In genomic region chr17:40095356-40095943, GRCh38 we compare ENCODE assay signal across 8 cellular contexts. TPM values are rescaled to one million over a fixed set of nuclear protein-coding genes. Genes with fewer than 3 reads are reported as not detected.
DNase-seq lines count a peak whose midpoint lies in the region; ATAC-seq and TF ChIP-seq lines count a peak whose summit lies in the region.

No MANE protein-coding gene starts in this region.

- H3K9me3 ChIP-seq in DOHH2 (ENCODE audit: control insufficient read depth, insufficient read depth, low read length), result no peaks in the 10 kb centered on the region
- no peaks in the 10 kb centered on the region for H3K9me3 ChIP-seq in T-helper 17 cell (ENCODE audit: control insufficient read depth, low read length, poor library complexity, severe bottlenecking)
- H3K9me3 ChIP-seq in gastroesophageal sphincter, result no peaks in the 10 kb centered on the region

- H3K36me3 ChIP-seq in DOHH2 (ENCODE audit: control insufficient read depth, low read length), result peaks cover 23% of the 10 kb centered on the region
- H3K36me3 ChIP-seq in gastroesophageal sphincter, result peaks cover 0 to 56% of the 10 kb centered on the region in 2 donors

- peak overlapping the region; percentile 39 for H3K27ac ChIP-seq in DOHH2 (ENCODE audit: low read depth, low read length)
- H3K27ac ChIP-seq in gastroesophageal sphincter, result peak overlapping the region; percentile 18 to 99 (median 98)
- H3K27ac ChIP-seq in skin epidermis, result peak overlapping the region in 20 of 21 experiments; percentile 34 to 99 (median 82)

- H3K79me2 ChIP-seq in DOHH2 (ENCODE audit: control insufficient read depth, low read length), result no peaks in the 10 kb centered on the region

- H3K36me3 Mint-ChIP-seq in T-helper 17 cell (ENCODE audit: low read depth) (peaks cover 12% of the 10 kb centered on the region), HFFc6 (ENCODE audit: low read depth) (peaks cover 44% of the 10 kb centered on the region)

- H3K27me3 ChIP-seq in DOHH2 (ENCODE audit: control insufficient read depth, low read length) (no peaks in the 10 kb centered on the region), gastroesophageal sphincter (no peaks in the 10 kb centered on the region)

- ATAC-seq in T-helper 17 cell (no peak), gastroesophageal sphincter (no peak)

- DNase-seq in T-helper 17 cell, result no peak
- DNase-seq in HFFc6, result no peak
- no peak for DNase-seq in DMS53 treated with DMSO at 0.1 percent for 48 hours (lab: John Stamatoyannopoulos, UW; ENCODE audit: unreplicated experiment)
- no peak for DNase-seq in NCI-H1694 treated with DMSO at 0.1 percent for 48 hours (lab: John Stamatoyannopoulos, UW)
- DNase-seq in NCI-H1436 treated with DMSO at 0.1 percent for 48 hours (lab: John Stamatoyannopoulos, UW), result no peak

- TF ChIP-seq CTCF in DOHH2 (IDR thresholded peaks at IDR 0.05; ENCODE audit: low read depth, low read length, poor library complexity, severe bottlenecking), result no peak
- TF ChIP-seq CTCF in gastroesophageal sphincter (IDR thresholded peaks at IDR 0.05), result no peak
- TF ChIP-seq CTCF in HFFc6 (IDR thresholded peaks at IDR 0.05), result no peak

- no peaks in the 10 kb centered on the region for H3K9me2 ChIP-seq in DOHH2 (replicated peaks; ENCODE audit: control insufficient read depth, low read length)

- H3K4me1 Mint-ChIP-seq in T-helper 17 cell, result peaks cover 61% of the 10 kb centered on the region
- H3K4me1 Mint-ChIP-seq in HFFc6 (ENCODE audit: low read depth), result peaks cover 52% of the 10 kb centered on the region

- no CpG with 5 or more reads among the region's 17 CpGs for WGBS in gastroesophageal sphincter (ENCODE audit: low coverage in 1 of 2), 2 donors

- H3F3A ChIP-seq in DOHH2 (ENCODE audit: control insufficient read depth, insufficient read depth), result no peaks in the 10 kb centered on the region

- H3K27ac Mint-ChIP-seq in T-helper 17 cell, result peak overlapping the region; percentile 100
- no peak overlapping the region for H3K27ac Mint-ChIP-seq in HFFc6

- peak overlapping the region; percentile 49 for H3K4me2 ChIP-seq in DOHH2 (ENCODE audit: low read length)

- H3K9me3 Mint-ChIP-seq in HFFc6, result no peaks in the 10 kb centered on the region

- no peaks in the 10 kb centered on the region for H4K20me1 ChIP-seq in DOHH2 (ENCODE audit: control insufficient read depth, insufficient read depth, low read depth, low read length)

- H3K4me3 Mint-ChIP-seq in T-helper 17 cell, result peak overlapping the region; percentile 92
- no peak overlapping the region for H3K4me3 Mint-ChIP-seq in HFFc6

- peaks cover 53% of the 10 kb centered on the region for H3K4me1 ChIP-seq in DOHH2 (ENCODE audit: control insufficient read depth, low read length)
- H3K4me1 ChIP-seq in gastroesophageal sphincter, result peaks cover 18 to 84% (median 79%) of the 10 kb centered on the region in 3 donors

- TF ChIP-seq EP300 in gastroesophageal sphincter (IDR thresholded peaks at IDR 0.05), result no peak

- H3K27me3 Mint-ChIP-seq in T-helper 17 cell (no peaks in the 10 kb centered on the region), HFFc6 (ENCODE audit: insufficient read depth) (peaks cover 8% of the 10 kb centered on the region)

- TF ChIP-seq POLR2A in gastroesophageal sphincter (IDR thresholded peaks at IDR 0.05), result no peak

- H3K4me3 ChIP-seq in DOHH2 (ENCODE audit: low read length) (peak overlapping the region; percentile 27), gastroesophageal sphincter (no peak overlapping the region), skin epidermis (no peak overlapping the region)

RNA-seq across cellular contexts. Expression of gene NR1D1, which starts 4.9 kb away (rescaled TPM):
- total RNA-seq in T-helper 17 cell (100 to 1,000 TPM; 102 to 145 TPM), gastroesophageal sphincter (10 to 100 TPM in 3 of 4 donors, 1 to 10 TPM in 1; 1.5 to 20.4 (median 18.3) TPM)
- 10 to 100 TPM; 11.2 to 15.8 (median 15.1) TPM for total RNA-seq in HFFc6 (2021; fragmentation: NEBNext Ultra II Directional; extraction: Animal tissue kit (Norgen Biotek cat#: 25700))

RNA-seq across cellular contexts. Expression of gene MSL1, which starts 26.3 kb away (rescaled TPM):
- total RNA-seq in T-helper 17 cell (100 to 1,000 TPM; 101 to 106 TPM), gastroesophageal sphincter (100 to 1,000 TPM in 1 of 4 donors, 10 to 100 TPM in 3; 67.0 to 107 (median 88.1) TPM)
- 10 to 100 TPM; 61.2 to 67.8 (median 65.5) TPM for total RNA-seq in HFFc6 (2021; fragmentation: NEBNext Ultra II Directional; extraction: Animal tissue kit (Norgen Biotek cat#: 25700))

RNA-seq across cellular contexts. Expression of gene THRA, which starts 32.7 kb away (rescaled TPM):
- 10 to 100 TPM; 29.8 to 32.2 TPM for total RNA-seq in T-helper 17 cell
- total RNA-seq in gastroesophageal sphincter, result 100 to 1,000 TPM in 2 of 4 donors, 10 to 100 TPM in 2; 84.8 to 133 (median 102) TPM
- 10 to 100 TPM; 29.3 to 33.7 (median 30.7) TPM for total RNA-seq in HFFc6 (2021; fragmentation: NEBNext Ultra II Directional; extraction: Animal tissue kit (Norgen Biotek cat#: 25700))

RNA-seq across cellular contexts. Expression of gene MED24, which starts 41.2 kb away (rescaled TPM):
- 10 to 100 TPM; 73.7 to 77.5 TPM for total RNA-seq in T-helper 17 cell
- total RNA-seq in gastroesophageal sphincter, result 10 to 100 TPM; 42.1 to 57.9 (median 50.3) TPM
- total RNA-seq in HFFc6 (2021; fragmentation: NEBNext Ultra II Directional; extraction: Animal tissue kit (Norgen Biotek cat#: 25700)), result 10 to 100 TPM; 60.9 to 72.8 (median 65.3) TPM

RNA-seq across cellular contexts. Expression of gene CASC3, which starts 44.9 kb away (rescaled TPM):
- total RNA-seq in T-helper 17 cell (100 to 1,000 TPM; 168 to 176 TPM), gastroesophageal sphincter (100 to 1,000 TPM in 1 of 4 donors, 10 to 100 TPM in 3; 63.1 to 114 (median 89.1) TPM)
- 10 to 100 TPM; 49.5 to 67.7 (median 62.0) TPM for total RNA-seq in HFFc6 (2021; fragmentation: NEBNext Ultra II Directional; extraction: Animal tissue kit (Norgen Biotek cat#: 25700))

Comparison
In these comparisons a context has a peak if more than half of its experiments do, and no peak if none do; other contexts are left out.
1. H3K27ac ChIP-seq: peak in every context shown above with its lines; median percentile 98 in gastroesophageal sphincter; 82 in skin epidermis; 39 in DOHH2.
2. RNA of gene NR1D1, which starts 4.9 kb away (total RNA-seq): 102 to 145 TPM in T-helper 17 cell; 1.5 to 20.4 TPM in gastroesophageal sphincter and 11.2 to 15.8 TPM in HFFc6; every median in the first group is over 4 times any median in the second.